In genomic region chr11:120120805-120121335, GRCh38 we compare ENCODE assay signal across 19 cellular contexts. TPM values are rescaled to one million over a fixed set of nuclear protein-coding genes. Genes with fewer than 3 reads are reported as not detected.
"Had no signal": no experiment of that assay in that cellular context is flagged by ENCODE, and none has a peak within 500 bp of the region (broad histone marks: within the 10 kb centered on the region; RNA-seq: fewer than 3 reads in every experiment).

No MANE protein-coding gene starts in this region.

- H3K27ac Mint-ChIP-seq: activated CD8-positive, alpha-beta memory T cell treated with anti-CD3 and anti-CD28 coated beads, Interleukin-2, amount 10 ng/mL, durations not matched to agents 7 days and 5 days; activated naive CD8-positive, alpha-beta T cell; nephron; WTC11 had no signal

- H3K4me3 Mint-ChIP-seq: activated CD8-positive, alpha-beta memory T cell treated with anti-CD3 and anti-CD28 coated beads, Interleukin-2, amount 10 ng/mL, durations not matched to agents 7 days and 5 days; activated naive CD8-positive, alpha-beta T cell; activated T-cell treated with anti-CD3 and anti-CD28 coated beads, Interleukin-2, amount 50 U/mL, for 4 hours; brain; effector memory CD8-positive, alpha-beta T cell; nephron; stimulated activated naive CD8-positive, alpha-beta T cell treated with anti-CD3 and anti-CD28 coated beads, Interleukin-15, amount 100 ng/mL, for 72 hours; WTC11 had no signal

- H3K27ac ChIP-seq: ovary, thoracic aorta, uterus had no signal

- H3K4me3 ChIP-seq: ovary, thoracic aorta, uterus had no signal

- H3K9me3 Mint-ChIP-seq: activated T-cell treated with anti-CD3 and anti-CD28 coated beads, Interleukin-2, amount 50 U/mL, for 4 hours; effector memory CD8-positive, alpha-beta T cell; nephron; stimulated activated naive CD8-positive, alpha-beta T cell treated with anti-CD3 and anti-CD28 coated beads, Interleukin-15, amount 100 ng/mL, for 72 hours had no signal

- H3K27me3 Mint-ChIP-seq: activated CD8-positive, alpha-beta memory T cell treated with anti-CD3 and anti-CD28 coated beads, Interleukin-2, amount 10 ng/mL, durations not matched to agents 7 days and 5 days; activated naive CD8-positive, alpha-beta T cell had no signal

- H3K36me3 Mint-ChIP-seq: activated CD8-positive, alpha-beta memory T cell treated with anti-CD3 and anti-CD28 coated beads, Interleukin-2, amount 10 ng/mL, durations not matched to agents 7 days and 5 days; activated naive CD8-positive, alpha-beta T cell; brain; WTC11 had no signal

- H3K27me3 ChIP-seq: ovary, uterus had no signal

- H3K9me3 ChIP-seq: ovary, thoracic aorta, uterus had no signal

- H3K4me1 Mint-ChIP-seq: activated CD8-positive, alpha-beta memory T cell treated with anti-CD3 and anti-CD28 coated beads, Interleukin-2, amount 10 ng/mL, durations not matched to agents 7 days and 5 days; nephron; stimulated activated naive CD8-positive, alpha-beta T cell treated with anti-CD3 and anti-CD28 coated beads, Interleukin-15, amount 100 ng/mL, for 72 hours had no signal

- H3K4me1 ChIP-seq: uterus had no signal

- DNase-seq: activated CD8-positive, alpha-beta memory T cell treated with anti-CD3 and anti-CD28 coated beads, Interleukin-2, amount 10 ng/mL, durations not matched to agents 7 days and 5 days; activated effector memory CD4-positive, alpha-beta T cell treated with anti-CD3 and anti-CD28 coated beads, Interleukin-2, amount 50 U/mL, for 16 hours; activated T-cell treated with anti-CD3 and anti-CD28 coated beads, Interleukin-2, amount 50 U/mL, for 4 hours; amygdala; effector memory CD8-positive, alpha-beta T cell; glutamatergic neuron; left colon; ovary; stimulated activated CD4-positive, alpha-beta T cell treated with anti-CD3 and anti-CD28 coated beads, Interleukin-15, amount 100 ng/mL, for 24 hours; stimulated activated CD4-positive, alpha-beta T cell treated with anti-CD3 and anti-CD28 coated beads, Interleukin-4, amount 100 ng/mL, for 24 hours; stimulated activated naive CD8-positive, alpha-beta T cell treated with anti-CD3 and anti-CD28 coated beads, Interleukin-15, amount 100 ng/mL, for 72 hours; uterus had no signal

- H3K36me3 ChIP-seq: ovary, thoracic aorta, uterus had no signal

- ATAC-seq: activated CD8-positive, alpha-beta memory T cell treated with anti-CD3 and anti-CD28 coated beads, Interleukin-2, amount 10 ng/mL, durations not matched to agents 7 days and 5 days; activated T-cell treated with anti-CD3 and anti-CD28 coated beads, Interleukin-2, amount 50 U/mL, for 4 hours; effector memory CD8-positive, alpha-beta T cell; stimulated activated naive CD8-positive, alpha-beta T cell treated with anti-CD3 and anti-CD28 coated beads, Interleukin-15, amount 100 ng/mL, for 72 hours; WTC11 had no signal

RNA-seq across cellular contexts. Expression of gene TRIM29, which starts 17.0 kb away (rescaled TPM):
- total RNA-seq: activated CD8-positive, alpha-beta memory T cell treated with anti-CD3 and anti-CD28 coated beads, Interleukin-2, amount 10 ng/mL, durations not matched to agents 7 days and 5 days; activated T-cell treated with anti-CD3 and anti-CD28 coated beads, Interleukin-2, amount 50 U/mL, for 4 hours; epithelial cell of proximal tubule; T-helper 1 cell treated with Interleukin-12 subunit alpha and Interleukin-12 subunit beta and Interleukin-4 antibody, amounts not matched to agents 30 ng/mL and 1 ng/mL, for 36 hours had no signal
